ENCODE assay signal across 23 cellular contexts in genomic region chr2:171226471-171226870, GRCh38.
DNase-seq lines count a peak whose midpoint lies in the region; ATAC-seq and TF ChIP-seq lines count a peak whose summit lies in the region.
"Had no signal": no experiment of that assay in that cellular context is flagged by ENCODE, and none has a peak within 500 bp of the region (broad histone marks: within the 10 kb centered on the region; RNA-seq: fewer than 3 reads in every experiment).

No MANE protein-coding gene starts in this region.

- H3K4me1 ChIP-seq in HCT116 (ENCODE audit: control insufficient read depth in 1 of 2, insufficient read depth in 2 of 2, low read length in 2 of 2), result peaks cover 11 to 17% of the 10 kb centered on the region in 2 experiments
- H3K4me1 ChIP-seq: HAP-1 had no signal

- H2AFZ ChIP-seq in HCT116 (ENCODE audit: low read depth, low read length, poor library complexity, severe bottlenecking), result peak overlapping the region; percentile 85
- H2AFZ ChIP-seq: GM23338 had no signal

- no peak for TF ChIP-seq CTCF in HCT116 (IDR thresholded peaks at IDR 0.05 in 2 of 3, conservative IDR thresholded peaks at IDR 0.05 in 1 of 3; ENCODE audit: borderline replicate concordance in 1 of 3, insufficient read depth in 1 of 3, low read depth in 2 of 3, low read length in 2 of 3)

- POLR2A ChIA-PET in HCT116 (lab: Charles Lee), result interaction anchor here (1.0 kb wide), 1 partner anchor 9 kb away, joined by 3 read pairs; no protein-coding TSS in a partner anchor

- DNase-seq in Ammon's horn (ENCODE audit: low spot score) (peak; percentile 13), HCT116 (ENCODE audit: low read depth, low spot score) (no peak), NCI-H446 treated with DMSO at 0.1 percent for 48 hours (lab: John Stamatoyannopoulos, UW) (peak; percentile 89), inferior parietal cortex (ENCODE audit: extremely low spot score) (peak; percentile 34), T-helper 17 cell (no peak)
- no peak for DNase-seq in stimulated activated CD4-positive, alpha-beta T cell treated with anti-CD3 and anti-CD28 coated beads, Interleukin-12 subunit alpha, Interleukin-12 subunit beta, amount 100 ng/mL, for 4 hours
- DNase-seq: CD4-positive, alpha-beta memory T cell; COR-L47; DMS79 treated with DMSO at 0.1 percent for 48 hours; NCI-H1048; NCI-H1417; NCI-H187; NCI-H2081 treated with DMSO at 0.1 percent for 48 hours; NCI-H2171; NCI-H226; NCI-H82; NK-92 treated with Interleukin-12 subunit alpha and Interleukin-12 subunit beta, amount 100 ng/mL, for 24 hours; T-helper 1 cell had no signal

- no peaks in the 10 kb centered on the region for H3K4me1 Mint-ChIP-seq in T-helper 17 cell
- H3K4me1 Mint-ChIP-seq: CD4-positive, alpha-beta memory T cell; GM23338 had no signal

- no peak overlapping the region for H3K4me2 ChIP-seq in HCT116 (ENCODE audit: low read length)
- H3K4me2 ChIP-seq: GM23338, KMS-11 had no signal

- intact Hi-C loops in HCT116 (cut with micrococcal nuclease), result no loop called here

- H3K4me3 ChIP-seq in HCT116 (replicated peaks in 1 of 2; ENCODE audit: low read depth in 1 of 2, low read length in 2 of 2), result no peak overlapping the region
- H3K4me3 ChIP-seq: GM23338, HAP-1 had no signal

- H3K9me2 ChIP-seq in HCT116 (ENCODE audit: insufficient read depth), result no peaks in the 10 kb centered on the region

- peaks cover 0 to 4% of the 10 kb centered on the region in 2 experiments; a peak in 1 of 4 replicates for H3K9me3 ChIP-seq in HCT116 (ENCODE audit: control insufficient read depth in 1 of 2, insufficient read depth in 1 of 2, low read depth in 1 of 2, low read length in 2 of 2)
- no peaks in the 10 kb centered on the region for H3K9me3 ChIP-seq in T-helper 17 cell (ENCODE audit: control insufficient read depth, low read length, poor library complexity, severe bottlenecking)
- H3K9me3 ChIP-seq: HAP-1 had no signal

- CTCF ChIA-PET in HCT116 (lab: Charles Lee), result no interaction called here

- H3K27me3 ChIP-seq in HCT116 (ENCODE audit: insufficient read depth, low read length), result no peaks in the 10 kb centered on the region

- H3K9ac ChIP-seq in HCT116 (ENCODE audit: low read length), result no peak overlapping the region
- H3K9ac ChIP-seq: KMS-11 had no signal

- BruUV-seq in HCT116 (replicated peaks; lab: Mats Ljungman, UMichigan), result no TSS peak

- no peak for TF ChIP-seq POLR2A in HCT116 (IDR thresholded peaks at IDR 0.05; ENCODE audit: borderline replicate concordance, extremely low read depth, insufficient read depth, insufficient read length)

- no peak overlapping the region for H3K4me3 Mint-ChIP-seq in T-helper 17 cell
- H3K4me3 Mint-ChIP-seq: CD4-positive, alpha-beta memory T cell; GM23338; IgD-negative memory B cell had no signal

- H3K27ac Mint-ChIP-seq in T-helper 17 cell, result no peak overlapping the region
- H3K27ac Mint-ChIP-seq: CD4-positive, alpha-beta memory T cell; GM23338; IgD-negative memory B cell had no signal

- H4K20me1 ChIP-seq in HCT116 (ENCODE audit: insufficient read depth), result no peaks in the 10 kb centered on the region

- TF ChIP-seq RAD21 in HCT116 (IDR thresholded peaks at IDR 0.05; ENCODE audit: low read depth), result no peak

- no peaks in the 10 kb centered on the region for H3K79me2 ChIP-seq in HCT116 (ENCODE audit: insufficient read depth, low read length)

- RAD21 ChIA-PET in HCT116 (lab: Charles Lee; ENCODE audit: low non-redundant PET in 1 of 2, low total read pairs in 2 of 2, uncharacterized antibody in 2 of 2, unreplicated experiment in 2 of 2), result no interaction called here

- no peaks in the 10 kb centered on the region for H3K36me3 ChIP-seq in HCT116 (ENCODE audit: control insufficient read depth in 1 of 2, insufficient read depth in 2 of 2, low read length in 2 of 2)
- H3K36me3 ChIP-seq: HAP-1 had no signal

- H3K36me3 Mint-ChIP-seq in T-helper 17 cell (ENCODE audit: low read depth), result no peaks in the 10 kb centered on the region
- H3K36me3 Mint-ChIP-seq: CD4-positive, alpha-beta memory T cell; IgD-negative memory B cell had no signal

- ATAC-seq in HCT116 (no peak), T-helper 17 cell (no peak), HG03457 (IDR thresholded peaks at IDR 0.05; ENCODE audit: unreplicated experiment) (no peak)
- ATAC-seq: GM23338 had no signal

- no peak overlapping the region for H3K27ac ChIP-seq in HCT116 (ENCODE audit: low read depth, low read length)
- H3K27ac ChIP-seq: KMS-11 had no signal

- no peaks in the 10 kb centered on the region for H3K27me3 Mint-ChIP-seq in T-helper 17 cell
- H3K27me3 Mint-ChIP-seq: IgD-negative memory B cell had no signal

TF ChIP-seq in HCT116, 20 proteins besides CTCF, POLR2A, EP300 and RAD21:
- TF ChIP-seq, protein P1, sequence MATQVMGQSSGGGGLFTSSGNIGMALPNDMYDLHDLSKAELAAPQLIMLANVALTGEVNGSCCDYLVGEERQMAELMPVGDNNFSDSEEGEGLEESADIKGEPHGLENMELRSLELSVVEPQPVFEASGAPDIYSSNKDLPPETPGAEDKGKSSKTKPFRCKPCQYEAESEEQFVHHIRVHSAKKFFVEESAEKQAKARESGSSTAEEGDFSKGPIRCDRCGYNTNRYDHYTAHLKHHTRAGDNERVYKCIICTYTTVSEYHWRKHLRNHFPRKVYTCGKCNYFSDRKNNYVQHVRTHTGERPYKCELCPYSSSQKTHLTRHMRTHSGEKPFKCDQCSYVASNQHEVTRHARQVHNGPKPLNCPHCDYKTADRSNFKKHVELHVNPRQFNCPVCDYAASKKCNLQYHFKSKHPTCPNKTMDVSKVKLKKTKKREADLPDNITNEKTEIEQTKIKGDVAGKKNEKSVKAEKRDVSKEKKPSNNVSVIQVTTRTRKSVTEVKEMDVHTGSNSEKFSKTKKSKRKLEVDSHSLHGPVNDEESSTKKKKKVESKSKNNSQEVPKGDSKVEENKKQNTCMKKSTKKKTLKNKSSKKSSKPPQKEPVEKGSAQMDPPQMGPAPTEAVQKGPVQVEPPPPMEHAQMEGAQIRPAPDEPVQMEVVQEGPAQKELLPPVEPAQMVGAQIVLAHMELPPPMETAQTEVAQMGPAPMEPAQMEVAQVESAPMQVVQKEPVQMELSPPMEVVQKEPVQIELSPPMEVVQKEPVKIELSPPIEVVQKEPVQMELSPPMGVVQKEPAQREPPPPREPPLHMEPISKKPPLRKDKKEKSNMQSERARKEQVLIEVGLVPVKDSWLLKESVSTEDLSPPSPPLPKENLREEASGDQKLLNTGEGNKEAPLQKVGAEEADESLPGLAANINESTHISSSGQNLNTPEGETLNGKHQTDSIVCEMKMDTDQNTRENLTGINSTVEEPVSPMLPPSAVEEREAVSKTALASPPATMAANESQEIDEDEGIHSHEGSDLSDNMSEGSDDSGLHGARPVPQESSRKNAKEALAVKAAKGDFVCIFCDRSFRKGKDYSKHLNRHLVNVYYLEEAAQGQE (IDR thresholded peaks at IDR 0.05; ENCODE audit: low read depth), result no peak
- TF ChIP-seq SIN3A (IDR thresholded peaks at IDR 0.05; ENCODE audit: low read depth) (no peak), JUND (IDR thresholded peaks at IDR 0.05) (no peak), FOSL1 (IDR thresholded peaks at IDR 0.05; ENCODE audit: low read depth) (no peak)
- TF ChIP-seq, protein P2, sequence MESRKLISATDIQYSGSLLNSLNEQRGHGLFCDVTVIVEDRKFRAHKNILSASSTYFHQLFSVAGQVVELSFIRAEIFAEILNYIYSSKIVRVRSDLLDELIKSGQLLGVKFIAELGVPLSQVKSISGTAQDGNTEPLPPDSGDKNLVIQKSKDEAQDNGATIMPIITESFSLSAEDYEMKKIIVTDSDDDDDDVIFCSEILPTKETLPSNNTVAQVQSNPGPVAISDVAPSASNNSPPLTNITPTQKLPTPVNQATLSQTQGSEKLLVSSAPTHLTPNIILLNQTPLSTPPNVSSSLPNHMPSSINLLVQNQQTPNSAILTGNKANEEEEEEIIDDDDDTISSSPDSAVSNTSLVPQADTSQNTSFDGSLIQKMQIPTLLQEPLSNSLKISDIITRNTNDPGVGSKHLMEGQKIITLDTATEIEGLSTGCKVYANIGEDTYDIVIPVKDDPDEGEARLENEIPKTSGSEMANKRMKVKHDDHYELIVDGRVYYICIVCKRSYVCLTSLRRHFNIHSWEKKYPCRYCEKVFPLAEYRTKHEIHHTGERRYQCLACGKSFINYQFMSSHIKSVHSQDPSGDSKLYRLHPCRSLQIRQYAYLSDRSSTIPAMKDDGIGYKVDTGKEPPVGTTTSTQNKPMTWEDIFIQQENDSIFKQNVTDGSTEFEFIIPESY (IDR thresholded peaks at IDR 0.05; ENCODE audit: extremely low read depth, insufficient replicate concordance, low read length), result no peak

Comparison
In these comparisons a context has a peak if more than half of its experiments do, and no peak if none do; other contexts are left out.
1. DNase-seq: peak in Ammon's horn (single experiment), NCI-H446 treated with DMSO at 0.1 percent for 48 hours (single experiment) and inferior parietal cortex (single experiment); none in HCT116 (single experiment), stimulated activated CD4-positive, alpha-beta T cell treated with anti-CD3 and anti-CD28 coated beads, Interleukin-12 subunit alpha, Interleukin-12 subunit beta, amount 100 ng/mL, for 4 hours (single experiment) and T-helper 17 cell (0 of 3).